36 cellular contexts compared by ENCODE assay signal in the genomic region with DNA sequence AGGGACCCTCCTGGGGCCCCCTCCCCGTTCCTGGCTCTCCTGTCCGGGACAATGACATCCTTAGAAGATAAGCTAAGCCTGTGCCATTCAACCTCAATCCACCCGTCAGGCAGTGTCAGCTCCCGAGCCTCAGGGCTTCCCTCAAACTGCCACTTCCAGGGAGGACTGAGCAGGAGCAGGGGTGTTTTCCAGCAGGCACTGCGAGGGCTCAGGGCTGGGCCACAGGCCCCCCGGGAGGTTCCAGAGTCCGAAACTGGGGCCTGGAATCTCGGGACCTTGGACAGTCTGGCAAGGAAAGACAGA. TPM values are rescaled to one million over a fixed set of nuclear protein-coding genes. Genes with fewer than 3 reads are reported as not detected.
"Had no signal": no experiment of that assay in that cellular context is flagged by ENCODE, and none has a peak within 500 bp of the region (broad histone marks: within the 10 kb centered on the region; RNA-seq: fewer than 3 reads in every experiment).

No MANE protein-coding gene starts in this region.

- ATAC-seq: activated CD8-positive, alpha-beta T cell treated with anti-CD3 and anti-CD28 coated beads for 36 hours; activated T-cell treated with anti-CD3 and anti-CD28 coated beads, Interleukin-2, amount 50 U/mL, for 4 hours; activated T-helper 17 cell treated with anti-CD3 and anti-CD28 coated beads, Interleukin-2, amount 50 U/mL, for 72 hours; effector memory CD8-positive, alpha-beta T cell; gastroesophageal sphincter; heart left ventricle; left colon; stimulated activated naive CD8-positive, alpha-beta T cell treated with anti-CD3 and anti-CD28 coated beads, Interleukin-15, Interleukin-2, amounts not matched to agents 100 U/mL and 50 U/mL, for 24 hours had no signal

- H3K36me3 ChIP-seq: brain microvascular endothelial cell, gastroesophageal sphincter, heart left ventricle, right atrium auricular region, spleen, transverse colon had no signal

- H3K27ac Mint-ChIP-seq: activated CD4-positive, alpha-beta T cell treated with anti-CD3 and anti-CD28 coated beads, Interleukin-2, amount 10 ng/mL, durations not matched to agents 7 days and 5 days; activated CD8-positive, alpha-beta T cell treated with anti-CD3 and anti-CD28 coated beads for 36 hours; activated T-helper 17 cell treated with anti-CD3 and anti-CD28 coated beads, Interleukin-2, amount 50 U/mL, for 72 hours; effector memory CD8-positive, alpha-beta T cell; immature natural killer cell had no signal

- H3K4me1 ChIP-seq: gastroesophageal sphincter, heart left ventricle, right atrium auricular region, spleen, testis, transverse colon had no signal

- H3K4me3 ChIP-seq: gastroesophageal sphincter, heart left ventricle, right atrium auricular region, spleen, testis, transverse colon had no signal

- DNase-seq: activated CD4-positive, alpha-beta T cell treated with anti-CD3 and anti-CD28 coated beads for 1 hour; activated CD4-positive, alpha-beta T cell treated with anti-CD3 and anti-CD28 coated beads, Interleukin-2, amount 10 ng/mL, durations not matched to agents 7 days and 5 days; activated CD8-positive, alpha-beta T cell treated with anti-CD3 and anti-CD28 coated beads for 36 hours; activated gamma-delta T cell treated with Interleukin-2 at 50 U/mL for 16 hours; activated naive CD4-positive, alpha-beta T cell treated with anti-CD3 and anti-CD28 coated beads, Interleukin-2, amount 50 U/mL, for 16 hours; activated T-cell treated with anti-CD3 and anti-CD28 coated beads, Interleukin-2, amount 50 U/mL, for 4 hours; amniotic stem cell; brain microvascular endothelial cell; caudate nucleus; cortex of kidney; effector memory CD8-positive, alpha-beta T cell; heart left ventricle; hypothalamus; immature natural killer cell; kidney; left colon; mammary epithelial cell; occipital lobe; spleen; stimulated activated naive CD8-positive, alpha-beta T cell treated with anti-CD3 and anti-CD28 coated beads, Interleukin-15, Interleukin-2, amounts not matched to agents 100 U/mL and 50 U/mL, for 24 hours; testis; transverse colon had no signal

- H3K4me3 Mint-ChIP-seq: activated CD4-positive, alpha-beta T cell treated with anti-CD3 and anti-CD28 coated beads, Interleukin-2, amount 10 ng/mL, durations not matched to agents 7 days and 5 days; activated CD8-positive, alpha-beta T cell treated with anti-CD3 and anti-CD28 coated beads for 36 hours; activated T-cell treated with anti-CD3 and anti-CD28 coated beads, Interleukin-2, amount 50 U/mL, for 4 hours; activated T-helper 17 cell treated with anti-CD3 and anti-CD28 coated beads, Interleukin-2, amount 50 U/mL, for 72 hours; effector memory CD8-positive, alpha-beta T cell; immature natural killer cell had no signal

- H3K9me3 Mint-ChIP-seq: activated CD4-positive, alpha-beta T cell treated with anti-CD3 and anti-CD28 coated beads, Interleukin-2, amount 10 ng/mL, durations not matched to agents 7 days and 5 days; activated CD8-positive, alpha-beta T cell treated with anti-CD3 and anti-CD28 coated beads for 36 hours; activated T-cell treated with anti-CD3 and anti-CD28 coated beads, Interleukin-2, amount 50 U/mL, for 4 hours; activated T-helper 17 cell treated with anti-CD3 and anti-CD28 coated beads, Interleukin-2, amount 50 U/mL, for 72 hours; effector memory CD8-positive, alpha-beta T cell; immature natural killer cell had no signal

- H3K27ac ChIP-seq: brain microvascular endothelial cell, gastroesophageal sphincter, heart left ventricle, right atrium auricular region, spleen, testis, transverse colon had no signal

- H3K27me3 Mint-ChIP-seq: activated CD4-positive, alpha-beta T cell treated with anti-CD3 and anti-CD28 coated beads, Interleukin-2, amount 10 ng/mL, durations not matched to agents 7 days and 5 days; activated CD8-positive, alpha-beta T cell treated with anti-CD3 and anti-CD28 coated beads for 36 hours had no signal

- H3K4me1 Mint-ChIP-seq: activated CD4-positive, alpha-beta T cell treated with anti-CD3 and anti-CD28 coated beads, Interleukin-2, amount 10 ng/mL, durations not matched to agents 7 days and 5 days; activated T-helper 17 cell treated with anti-CD3 and anti-CD28 coated beads, Interleukin-2, amount 50 U/mL, for 72 hours; immature natural killer cell had no signal

- H3K27me3 ChIP-seq: right atrium auricular region, testis had no signal

- H3K36me3 Mint-ChIP-seq: immature natural killer cell had no signal

- H3K9me3 ChIP-seq: gastroesophageal sphincter, heart left ventricle, right atrium auricular region, spleen, testis, transverse colon had no signal

RNA-seq across cellular contexts. Expression of gene LHX3, which starts 26.2 kb away (rescaled TPM):
- total RNA-seq: activated CD4-positive, alpha-beta T cell treated with anti-CD3 and anti-CD28 coated beads, Interleukin-2, amount 10 ng/mL, durations not matched to agents 7 days and 5 days; activated CD8-positive, alpha-beta T cell treated with anti-CD3 and anti-CD28 coated beads for 36 hours; astrocyte; chondrocyte; endothelial cell of umbilical vein; fibroblast of lung; fibroblast of villous mesenchyme; gastroesophageal sphincter; heart left ventricle; kidney; left colon; liver; mammary epithelial cell; mucosa of gallbladder; occipital lobe; pulmonary artery endothelial cell; spleen; transverse colon; urinary bladder had no signal
- polyA plus RNA-seq: endothelial cell of umbilical vein, esophagus, fibroblast of lung, heart left ventricle, immature natural killer cell, liver, mammary epithelial cell, neural cell, spleen, urinary bladder had no signal
